26 cellular contexts compared by ENCODE assay signal in genomic region chr10:130973127-130973839, GRCh38.
"Had no signal": no experiment of that assay in that cellular context is flagged by ENCODE, and none has a peak within 500 bp of the region (broad histone marks: within the 10 kb centered on the region; RNA-seq: fewer than 3 reads in every experiment).

No MANE protein-coding gene starts in this region.

- H3K27me3 ChIP-seq: hepatocyte, neutrophil, ovary, testis, thyroid gland, transverse colon, upper lobe of left lung had no signal

- H2AFZ ChIP-seq: hepatocyte had no signal

- H3K4me3 Mint-ChIP-seq: memory B cell; naive thymus-derived CD8-positive, alpha-beta T cell; nephron; neural crest cell; stimulated activated naive B cell treated with anti-CD40 and anti-IgM and Interleukin-4, amounts not matched to agents 10 μg/mL and 1 μg/mL and 100 μg/mL, for 72 hours had no signal

- H3K9me3 Mint-ChIP-seq: nephron had no signal

- H3K36me3 Mint-ChIP-seq: memory B cell; naive thymus-derived CD8-positive, alpha-beta T cell; stimulated activated naive B cell treated with anti-CD40 and anti-IgM and Interleukin-4, amounts not matched to agents 10 μg/mL and 1 μg/mL and 100 μg/mL, for 72 hours had no signal

- H3K4me3 ChIP-seq: heart right ventricle, hepatocyte, left ventricle myocardium inferior, ovary, prostate gland, skin epidermis, stomach, testis, thyroid gland, transverse colon, upper lobe of left lung had no signal

- H3K79me2 ChIP-seq: hepatocyte had no signal

- DNase-seq: heart right ventricle; islet precursor cell; left ventricle myocardium inferior; naive thymus-derived CD8-positive, alpha-beta T cell; occipital lobe; ovary; retina; right cardiac atrium; stimulated activated CD4-positive, alpha-beta T cell treated with anti-CD3 and anti-CD28 coated beads, Interleukin-12 subunit alpha, Interleukin-12 subunit beta, amount 100 ng/mL, for 4 hours; stimulated activated CD4-positive, alpha-beta T cell treated with anti-CD3 and anti-CD28 coated beads, Interleukin-15, amount 100 ng/mL, for 24 hours; stimulated activated CD4-positive, alpha-beta T cell treated with anti-CD3 and anti-CD28 coated beads, Interleukin-2, amount 100 ng/mL, for 24 hours; stimulated activated CD4-positive, alpha-beta T cell treated with anti-CD3 and anti-CD28 coated beads, Interleukin-4, amount 100 ng/mL, for 1 hour; stimulated activated naive B cell treated with anti-CD40 and anti-IgM and Interleukin-4, amounts not matched to agents 10 μg/mL and 1 μg/mL and 100 μg/mL, for 72 hours; stimulated activated naive CD8-positive, alpha-beta T cell treated with anti-CD3 and anti-CD28 coated beads, Interleukin-15, Interleukin-2, amounts not matched to agents 100 U/mL and 50 U/mL, for 24 hours; stomach; testis; thyroid gland; transverse colon; upper lobe of left lung had no signal

- H3K4me2 ChIP-seq: hepatocyte had no signal

- H3K27me3 Mint-ChIP-seq: memory B cell; naive thymus-derived CD8-positive, alpha-beta T cell; stimulated activated naive B cell treated with anti-CD40 and anti-IgM and Interleukin-4, amounts not matched to agents 10 μg/mL and 1 μg/mL and 100 μg/mL, for 72 hours had no signal

- H3K27ac ChIP-seq: heart right ventricle, hepatocyte, left ventricle myocardium inferior, neutrophil, ovary, prostate gland, skin epidermis, stomach, testis, thyroid gland, transverse colon, upper lobe of left lung had no signal

- H3K4me1 ChIP-seq: heart right ventricle, left ventricle myocardium inferior, prostate gland, stomach, testis, thyroid gland, transverse colon, upper lobe of left lung had no signal

- H3K9me3 ChIP-seq: neutrophil, ovary, prostate gland, testis, thyroid gland, transverse colon had no signal

- H3K27ac Mint-ChIP-seq: memory B cell; naive thymus-derived CD8-positive, alpha-beta T cell; nephron; stimulated activated naive B cell treated with anti-CD40 and anti-IgM and Interleukin-4, amounts not matched to agents 10 μg/mL and 1 μg/mL and 100 μg/mL, for 72 hours had no signal

- H3K4me1 Mint-ChIP-seq: memory B cell; naive thymus-derived CD8-positive, alpha-beta T cell; neural crest cell; stimulated activated naive B cell treated with anti-CD40 and anti-IgM and Interleukin-4, amounts not matched to agents 10 μg/mL and 1 μg/mL and 100 μg/mL, for 72 hours had no signal

- H3K36me3 ChIP-seq: heart right ventricle, left ventricle myocardium inferior, neutrophil, ovary, prostate gland, stomach, thyroid gland, transverse colon, upper lobe of left lung had no signal
